Comparison of ENCODE assay signal across 1 cellular context in the genomic region with DNA sequence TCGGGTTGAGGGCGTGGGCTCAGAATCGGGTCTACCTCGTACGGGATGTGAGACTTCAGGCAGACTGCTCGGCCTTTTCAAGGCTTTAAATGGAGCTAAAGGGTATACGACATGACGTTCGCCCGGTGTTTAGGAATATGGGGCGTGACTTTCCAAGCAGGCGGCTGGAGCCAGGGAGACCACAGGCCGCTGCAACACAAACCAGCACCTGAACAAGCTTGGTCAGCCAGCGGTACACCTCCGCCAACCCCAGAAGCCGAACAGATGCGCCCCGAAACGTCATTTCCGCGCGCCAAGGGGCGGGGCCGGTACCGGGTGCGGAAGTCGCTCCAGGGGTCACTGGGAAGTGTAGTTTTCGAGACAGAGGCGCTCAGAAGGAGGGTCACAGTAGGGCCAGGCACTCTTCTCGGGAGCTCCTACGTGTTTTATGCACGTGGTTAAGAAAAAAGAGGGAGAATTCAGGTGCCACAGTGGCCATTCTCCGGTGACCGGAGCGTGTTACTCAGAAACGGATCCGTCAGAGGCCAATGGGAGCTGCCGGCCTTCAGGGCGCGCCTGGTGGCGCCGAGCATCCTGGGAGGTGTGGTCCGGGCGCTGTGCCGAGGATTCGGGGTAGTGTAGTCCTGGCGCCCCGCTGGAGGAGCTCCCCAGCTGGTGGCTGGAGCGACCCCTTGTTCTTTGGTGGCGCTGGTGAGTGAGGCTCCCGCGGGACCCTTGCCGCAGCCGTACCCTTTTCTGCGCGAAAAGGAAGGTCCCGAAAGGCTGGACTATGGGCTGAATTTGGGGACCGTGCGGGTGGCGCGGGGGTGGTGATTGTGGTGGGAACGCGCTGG.
TF ChIP-seq lines count a peak whose summit lies in the region.

A gene (plus strand): TSS at position 613 of the 833 bp plus-strand sequence. CDS start 17,160 bp downstream, outside the sequence.

TF ChIP-seq in HepG2, 621 proteins besides CTCF, POLR2A, EP300 and RAD21 (continued from another document and continues in another):
- TF ChIP-seq ZKSCAN1 (IDR thresholded peaks at IDR 0.05; ENCODE audit: low read length) (no peak), RFXAP (CRISPR knock-in tag; IDR thresholded peaks at IDR 0.05; ENCODE audit: borderline replicate concordance) (peak; percentile 84), IKZF1 (IDR thresholded peaks at IDR 0.05) (no peak), NR2F1 (CRISPR knock-in tag; IDR thresholded peaks at IDR 0.05) (peak in 1 of 2 experiments; percentile 29; a peak in 1 of 4 replicates), ZFP1 (CRISPR knock-in tag; IDR thresholded peaks at IDR 0.05) (0 out of 2 replicates have a peak, but pooled peaks have one; percentile 49), HDAC1 (CRISPR knock-in tag; IDR thresholded peaks at IDR 0.05) (peak; percentile 85), GTF2F1 (IDR thresholded peaks at IDR 0.05; ENCODE audit: low read length) (no peak; the same call in 1 of the 2 replicates), ZNF138 (CRISPR knock-in tag; IDR thresholded peaks at IDR 0.05; ENCODE audit: low read depth) (peak; percentile 47), REXO4 (CRISPR knock-in tag; IDR thresholded peaks at IDR 0.05; ENCODE audit: borderline replicate concordance) (no peak), NR2F6 (IDR thresholded peaks at IDR 0.05) (0 out of 2 replicates have a peak, but pooled peaks have one; percentile 45), NR2F6 (CRISPR knock-in tag; IDR thresholded peaks at IDR 0.05) (peak; percentile 15), MZF1 (CRISPR knock-in tag; IDR thresholded peaks at IDR 0.05; ENCODE audit: borderline replicate concordance) (0 out of 2 replicates have a peak, but pooled peaks have one; percentile 37), IRF2 (CRISPR knock-in tag; IDR thresholded peaks at IDR 0.05) (peak; percentile 94), TCF12 (IDR thresholded peaks at IDR 0.05) (no peak), TCF12 (CRISPR knock-in tag; IDR thresholded peaks at IDR 0.05) (no peak; the same call in none of the 2 replicates), TSC22D2 (CRISPR knock-in tag; IDR thresholded peaks at IDR 0.05; ENCODE audit: borderline replicate concordance) (0 out of 2 replicates have a peak, but pooled peaks have one; percentile 83), SP2 (CRISPR knock-in tag; IDR thresholded peaks at IDR 0.05) (peak; percentile 82), GTF3A (CRISPR knock-in tag; conservative IDR thresholded peaks at IDR 0.05) (peak; percentile 62; the same call in 1 of the 2 replicates), KDM6A (CRISPR knock-in tag; IDR thresholded peaks at IDR 0.05; ENCODE audit: low read depth) (no peak; the same call in 1 of the 2 replicates), ETV5 (CRISPR knock-in tag; IDR thresholded peaks at IDR 0.05; ENCODE audit: borderline replicate concordance) (peak; percentile 85), ZBTB8A (CRISPR knock-in tag; IDR thresholded peaks at IDR 0.05; ENCODE audit: borderline replicate concordance, low read depth) (no peak; the same call in 1 of the 2 replicates), NR3C1 (CRISPR knock-in tag; IDR thresholded peaks at IDR 0.05) (no peak), SP140L (CRISPR knock-in tag; IDR thresholded peaks at IDR 0.05; ENCODE audit: borderline replicate concordance) (0 out of 2 replicates have a peak, but pooled peaks have one; percentile 1), FOXP1 (IDR thresholded peaks at IDR 0.05) (no peak), FOXP1 (CRISPR knock-in tag; IDR thresholded peaks at IDR 0.05) (peak; percentile 56), ZNF329 (CRISPR knock-in tag; IDR thresholded peaks at IDR 0.05; ENCODE audit: low read depth) (peak; percentile 78), PAX8 (CRISPR knock-in tag; IDR thresholded peaks at IDR 0.05; ENCODE audit: borderline replicate concordance) (peak; percentile 70), SAP130 (CRISPR knock-in tag; IDR thresholded peaks at IDR 0.05; ENCODE audit: low read depth) (peak; percentile 90), XRCC5 (optimal IDR thresholded peaks at IDR 0.05; ENCODE audit: low read length) (no peak), SALL2 (CRISPR knock-in tag; IDR thresholded peaks at IDR 0.05) (peak; percentile 54), MAF1 (CRISPR knock-in tag; IDR thresholded peaks at IDR 0.05; ENCODE audit: borderline replicate concordance) (0 out of 2 replicates have a peak, but pooled peaks have one; percentile 90), ZBTB3 (CRISPR knock-in tag; IDR thresholded peaks at IDR 0.05; ENCODE audit: borderline replicate concordance, low read depth) (peak; percentile 94), RCOR2 (CRISPR knock-in tag; IDR thresholded peaks at IDR 0.05) (no peak), MTA3 (CRISPR knock-in tag; IDR thresholded peaks at IDR 0.05) (no peak), CC2D1A (CRISPR knock-in tag; IDR thresholded peaks at IDR 0.05) (no peak), TAF1 (CRISPR knock-in tag; IDR thresholded peaks at IDR 0.05) (peak; percentile 94), ZNF749 (CRISPR knock-in tag; IDR thresholded peaks at IDR 0.05; ENCODE audit: borderline replicate concordance) (no peak)
- TF ChIP-seq, protein P1, sequence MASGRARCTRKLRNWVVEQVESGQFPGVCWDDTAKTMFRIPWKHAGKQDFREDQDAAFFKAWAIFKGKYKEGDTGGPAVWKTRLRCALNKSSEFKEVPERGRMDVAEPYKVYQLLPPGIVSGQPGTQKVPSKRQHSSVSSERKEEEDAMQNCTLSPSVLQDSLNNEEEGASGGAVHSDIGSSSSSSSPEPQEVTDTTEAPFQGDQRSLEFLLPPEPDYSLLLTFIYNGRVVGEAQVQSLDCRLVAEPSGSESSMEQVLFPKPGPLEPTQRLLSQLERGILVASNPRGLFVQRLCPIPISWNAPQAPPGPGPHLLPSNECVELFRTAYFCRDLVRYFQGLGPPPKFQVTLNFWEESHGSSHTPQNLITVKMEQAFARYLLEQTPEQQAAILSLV (CRISPR knock-in tag; IDR thresholded peaks at IDR 0.05; ENCODE audit: borderline replicate concordance): peak; percentile 77; the same call in 1 of the 2 replicates
- TF ChIP-seq, protein P2, sequence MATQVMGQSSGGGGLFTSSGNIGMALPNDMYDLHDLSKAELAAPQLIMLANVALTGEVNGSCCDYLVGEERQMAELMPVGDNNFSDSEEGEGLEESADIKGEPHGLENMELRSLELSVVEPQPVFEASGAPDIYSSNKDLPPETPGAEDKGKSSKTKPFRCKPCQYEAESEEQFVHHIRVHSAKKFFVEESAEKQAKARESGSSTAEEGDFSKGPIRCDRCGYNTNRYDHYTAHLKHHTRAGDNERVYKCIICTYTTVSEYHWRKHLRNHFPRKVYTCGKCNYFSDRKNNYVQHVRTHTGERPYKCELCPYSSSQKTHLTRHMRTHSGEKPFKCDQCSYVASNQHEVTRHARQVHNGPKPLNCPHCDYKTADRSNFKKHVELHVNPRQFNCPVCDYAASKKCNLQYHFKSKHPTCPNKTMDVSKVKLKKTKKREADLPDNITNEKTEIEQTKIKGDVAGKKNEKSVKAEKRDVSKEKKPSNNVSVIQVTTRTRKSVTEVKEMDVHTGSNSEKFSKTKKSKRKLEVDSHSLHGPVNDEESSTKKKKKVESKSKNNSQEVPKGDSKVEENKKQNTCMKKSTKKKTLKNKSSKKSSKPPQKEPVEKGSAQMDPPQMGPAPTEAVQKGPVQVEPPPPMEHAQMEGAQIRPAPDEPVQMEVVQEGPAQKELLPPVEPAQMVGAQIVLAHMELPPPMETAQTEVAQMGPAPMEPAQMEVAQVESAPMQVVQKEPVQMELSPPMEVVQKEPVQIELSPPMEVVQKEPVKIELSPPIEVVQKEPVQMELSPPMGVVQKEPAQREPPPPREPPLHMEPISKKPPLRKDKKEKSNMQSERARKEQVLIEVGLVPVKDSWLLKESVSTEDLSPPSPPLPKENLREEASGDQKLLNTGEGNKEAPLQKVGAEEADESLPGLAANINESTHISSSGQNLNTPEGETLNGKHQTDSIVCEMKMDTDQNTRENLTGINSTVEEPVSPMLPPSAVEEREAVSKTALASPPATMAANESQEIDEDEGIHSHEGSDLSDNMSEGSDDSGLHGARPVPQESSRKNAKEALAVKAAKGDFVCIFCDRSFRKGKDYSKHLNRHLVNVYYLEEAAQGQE (IDR thresholded peaks at IDR 0.05; ENCODE audit: borderline replicate concordance in 1 of 2, low read depth in 1 of 2, low read length in 2 of 2): peak in 1 of 2 experiments; percentile 54; a peak in 1 of 4 replicates
- TF ChIP-seq, protein P3, sequence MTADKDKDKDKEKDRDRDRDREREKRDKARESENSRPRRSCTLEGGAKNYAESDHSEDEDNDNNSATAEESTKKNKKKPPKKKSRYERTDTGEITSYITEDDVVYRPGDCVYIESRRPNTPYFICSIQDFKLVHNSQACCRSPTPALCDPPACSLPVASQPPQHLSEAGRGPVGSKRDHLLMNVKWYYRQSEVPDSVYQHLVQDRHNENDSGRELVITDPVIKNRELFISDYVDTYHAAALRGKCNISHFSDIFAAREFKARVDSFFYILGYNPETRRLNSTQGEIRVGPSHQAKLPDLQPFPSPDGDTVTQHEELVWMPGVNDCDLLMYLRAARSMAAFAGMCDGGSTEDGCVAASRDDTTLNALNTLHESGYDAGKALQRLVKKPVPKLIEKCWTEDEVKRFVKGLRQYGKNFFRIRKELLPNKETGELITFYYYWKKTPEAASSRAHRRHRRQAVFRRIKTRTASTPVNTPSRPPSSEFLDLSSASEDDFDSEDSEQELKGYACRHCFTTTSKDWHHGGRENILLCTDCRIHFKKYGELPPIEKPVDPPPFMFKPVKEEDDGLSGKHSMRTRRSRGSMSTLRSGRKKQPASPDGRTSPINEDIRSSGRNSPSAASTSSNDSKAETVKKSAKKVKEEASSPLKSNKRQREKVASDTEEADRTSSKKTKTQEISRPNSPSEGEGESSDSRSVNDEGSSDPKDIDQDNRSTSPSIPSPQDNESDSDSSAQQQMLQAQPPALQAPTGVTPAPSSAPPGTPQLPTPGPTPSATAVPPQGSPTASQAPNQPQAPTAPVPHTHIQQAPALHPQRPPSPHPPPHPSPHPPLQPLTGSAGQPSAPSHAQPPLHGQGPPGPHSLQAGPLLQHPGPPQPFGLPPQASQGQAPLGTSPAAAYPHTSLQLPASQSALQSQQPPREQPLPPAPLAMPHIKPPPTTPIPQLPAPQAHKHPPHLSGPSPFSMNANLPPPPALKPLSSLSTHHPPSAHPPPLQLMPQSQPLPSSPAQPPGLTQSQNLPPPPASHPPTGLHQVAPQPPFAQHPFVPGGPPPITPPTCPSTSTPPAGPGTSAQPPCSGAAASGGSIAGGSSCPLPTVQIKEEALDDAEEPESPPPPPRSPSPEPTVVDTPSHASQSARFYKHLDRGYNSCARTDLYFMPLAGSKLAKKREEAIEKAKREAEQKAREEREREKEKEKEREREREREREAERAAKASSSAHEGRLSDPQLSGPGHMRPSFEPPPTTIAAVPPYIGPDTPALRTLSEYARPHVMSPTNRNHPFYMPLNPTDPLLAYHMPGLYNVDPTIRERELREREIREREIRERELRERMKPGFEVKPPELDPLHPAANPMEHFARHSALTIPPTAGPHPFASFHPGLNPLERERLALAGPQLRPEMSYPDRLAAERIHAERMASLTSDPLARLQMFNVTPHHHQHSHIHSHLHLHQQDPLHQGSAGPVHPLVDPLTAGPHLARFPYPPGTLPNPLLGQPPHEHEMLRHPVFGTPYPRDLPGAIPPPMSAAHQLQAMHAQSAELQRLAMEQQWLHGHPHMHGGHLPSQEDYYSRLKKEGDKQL (CRISPR knock-in tag; IDR thresholded peaks at IDR 0.05; ENCODE audit: low read depth): peak; percentile 33; the same call in 1 of the 2 replicates
- TF ChIP-seq, protein P4, sequence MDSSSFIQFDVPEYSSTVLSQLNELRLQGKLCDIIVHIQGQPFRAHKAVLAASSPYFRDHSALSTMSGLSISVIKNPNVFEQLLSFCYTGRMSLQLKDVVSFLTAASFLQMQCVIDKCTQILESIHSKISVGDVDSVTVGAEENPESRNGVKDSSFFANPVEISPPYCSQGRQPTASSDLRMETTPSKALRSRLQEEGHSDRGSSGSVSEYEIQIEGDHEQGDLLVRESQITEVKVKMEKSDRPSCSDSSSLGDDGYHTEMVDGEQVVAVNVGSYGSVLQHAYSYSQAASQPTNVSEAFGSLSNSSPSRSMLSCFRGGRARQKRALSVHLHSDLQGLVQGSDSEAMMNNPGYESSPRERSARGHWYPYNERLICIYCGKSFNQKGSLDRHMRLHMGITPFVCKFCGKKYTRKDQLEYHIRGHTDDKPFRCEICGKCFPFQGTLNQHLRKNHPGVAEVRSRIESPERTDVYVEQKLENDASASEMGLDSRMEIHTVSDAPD (CRISPR knock-in tag; IDR thresholded peaks at IDR 0.05): 0 out of 2 replicates have a peak, but pooled peaks have one; percentile 2
- TF ChIP-seq, protein P5, sequence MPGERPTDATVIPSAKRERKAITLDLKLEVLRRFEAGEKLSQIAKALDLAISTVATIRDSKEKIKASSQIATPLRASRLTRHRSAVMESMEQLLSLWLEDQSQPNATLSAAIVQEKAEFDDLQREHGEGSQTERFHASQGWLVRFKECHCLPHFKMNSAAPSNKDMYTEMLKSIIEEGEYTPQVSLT (CRISPR knock-in tag; IDR thresholded peaks at IDR 0.05; ENCODE audit: borderline replicate concordance, low read depth): no peak
- TF ChIP-seq, protein P6, sequence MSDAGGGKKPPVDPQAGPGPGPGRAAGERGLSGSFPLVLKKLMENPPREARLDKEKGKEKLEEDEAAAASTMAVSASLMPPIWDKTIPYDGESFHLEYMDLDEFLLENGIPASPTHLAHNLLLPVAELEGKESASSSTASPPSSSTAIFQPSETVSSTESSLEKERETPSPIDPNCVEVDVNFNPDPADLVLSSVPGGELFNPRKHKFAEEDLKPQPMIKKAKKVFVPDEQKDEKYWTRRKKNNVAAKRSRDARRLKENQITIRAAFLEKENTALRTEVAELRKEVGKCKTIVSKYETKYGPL (CRISPR knock-in tag; IDR thresholded peaks at IDR 0.05): 0 out of 2 replicates have a peak, but pooled peaks have one; percentile 72
- TF ChIP-seq, protein P7, sequence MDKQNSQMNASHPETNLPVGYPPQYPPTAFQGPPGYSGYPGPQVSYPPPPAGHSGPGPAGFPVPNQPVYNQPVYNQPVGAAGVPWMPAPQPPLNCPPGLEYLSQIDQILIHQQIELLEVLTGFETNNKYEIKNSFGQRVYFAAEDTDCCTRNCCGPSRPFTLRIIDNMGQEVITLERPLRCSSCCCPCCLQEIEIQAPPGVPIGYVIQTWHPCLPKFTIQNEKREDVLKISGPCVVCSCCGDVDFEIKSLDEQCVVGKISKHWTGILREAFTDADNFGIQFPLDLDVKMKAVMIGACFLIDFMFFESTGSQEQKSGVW (CRISPR knock-in tag; IDR thresholded peaks at IDR 0.05; ENCODE audit: borderline replicate concordance): 0 out of 2 replicates have a peak, but pooled peaks have one; percentile 90
